9 cellular contexts compared by ENCODE assay signal in genomic region chr10:14543048-14543903, GRCh38.
DNase-seq lines count a peak whose midpoint lies in the region; ATAC-seq and TF ChIP-seq lines count a peak whose summit lies in the region.
"Had no signal": no experiment of that assay in that cellular context is flagged by ENCODE, and none has a peak within 500 bp of the region (broad histone marks: within the 10 kb centered on the region; RNA-seq: fewer than 3 reads in every experiment).

No MANE protein-coding gene starts in this region.

- peak overlapping the region; percentile 54 for H3K27ac Mint-ChIP-seq in nephron progenitor cell

- TF ChIP-seq CTCF in dorsolateral prefrontal cortex (IDR thresholded peaks at IDR 0.05 in 54 of 56, conservative IDR thresholded peaks at IDR 0.05 in 2 of 56; ENCODE audit: low read depth in 1 of 56, partially characterized antibody in 56 of 56) = peak in 49 of 56 donors; percentile 16 to 71 (median 45)
- peak; percentile 17 for TF ChIP-seq CTCF in nephron progenitor cell (IDR thresholded peaks at IDR 0.05)

- peak overlapping the region in 16 of 59 donors; percentile 0 to 37 (median 23) for H3K4me3 ChIP-seq in dorsolateral prefrontal cortex

- intact Hi-C loops in dorsolateral prefrontal cortex (cut with DNase I) = no loop called here

- H3K27me3 ChIP-seq in dorsolateral prefrontal cortex = no peaks in the 10 kb centered on the region

- peak overlapping the region in 44 of 59 donors; percentile 1 to 73 (median 49) for H3K27ac ChIP-seq in dorsolateral prefrontal cortex
- H3K27ac ChIP-seq: 22Rv1 had no signal

- H3K9me3 Mint-ChIP-seq in nephron progenitor cell = no peaks in the 10 kb centered on the region

- H3K4me1 Mint-ChIP-seq in nephron progenitor cell = peaks cover 36% of the 10 kb centered on the region

- H3K27me3 Mint-ChIP-seq in nephron progenitor cell (ENCODE audit: low read depth, poor library complexity) = no peaks in the 10 kb centered on the region

- ATAC-seq in GM19463 (IDR thresholded peaks at IDR 0.05; ENCODE audit: unreplicated experiment) = no peak

- peak; percentile 2 for DNase-seq in DMS 273 (lab: John Stamatoyannopoulos, UW; ENCODE audit: unreplicated experiment)
- no peak for DNase-seq in DMS 273 treated with DMSO at 0.1 percent for 48 hours (lab: John Stamatoyannopoulos, UW)
- DNase-seq in NCI-H69 (lab: John Stamatoyannopoulos, UW) = peak; percentile 2
- DNase-seq in dorsolateral prefrontal cortex = no peak
- DNase-seq in nephron progenitor cell = no peak
- no peak for DNase-seq in NCI-H524 treated with DMSO at 0.1 percent for 48 hours (lab: John Stamatoyannopoulos, UW)
- DNase-seq in NCI-H82 (lab: John Stamatoyannopoulos, UW) = no peak

- H3K36me3 Mint-ChIP-seq in nephron progenitor cell (ENCODE audit: low read depth) = no peaks in the 10 kb centered on the region

- H3K4me3 Mint-ChIP-seq in nephron progenitor cell = no peak overlapping the region

Comparison
In these comparisons a context has a peak if more than half of its experiments do, and no peak if none do; other contexts are left out.
1. DNase-seq: peak in DMS 273 (single experiment) and NCI-H69 (single experiment); none in DMS 273 treated with DMSO at 0.1 percent for 48 hours (single experiment), dorsolateral prefrontal cortex (0 of 10), nephron progenitor cell (single experiment), NCI-H524 treated with DMSO at 0.1 percent for 48 hours (single experiment) and NCI-H82 (single experiment).